Comparison of ENCODE assay signal across 1 cellular context in genomic region chr14:102481791-102482238, GRCh38.
A peak's percentile ranks its signal among the peaks of the same experiment; 100 is the strongest.
TF ChIP-seq lines count a peak whose summit lies in the region.

No MANE protein-coding gene starts in this region.

TF ChIP-seq in HepG2, 621 proteins besides CTCF, POLR2A, EP300 and RAD21 (continued from another document and continues in another):
- peak; percentile 78 for TF ChIP-seq ZNF18 (CRISPR knock-in tag; IDR thresholded peaks at IDR 0.05; ENCODE audit: insufficient replicate concordance)
- TF ChIP-seq PHF21A (CRISPR knock-in tag; IDR thresholded peaks at IDR 0.05) = peak; percentile 46; the same call in 1 of the 2 replicates
- TF ChIP-seq YEATS4 (CRISPR knock-in tag; IDR thresholded peaks at IDR 0.05; ENCODE audit: borderline replicate concordance) = no peak
- TF ChIP-seq, protein P1, sequence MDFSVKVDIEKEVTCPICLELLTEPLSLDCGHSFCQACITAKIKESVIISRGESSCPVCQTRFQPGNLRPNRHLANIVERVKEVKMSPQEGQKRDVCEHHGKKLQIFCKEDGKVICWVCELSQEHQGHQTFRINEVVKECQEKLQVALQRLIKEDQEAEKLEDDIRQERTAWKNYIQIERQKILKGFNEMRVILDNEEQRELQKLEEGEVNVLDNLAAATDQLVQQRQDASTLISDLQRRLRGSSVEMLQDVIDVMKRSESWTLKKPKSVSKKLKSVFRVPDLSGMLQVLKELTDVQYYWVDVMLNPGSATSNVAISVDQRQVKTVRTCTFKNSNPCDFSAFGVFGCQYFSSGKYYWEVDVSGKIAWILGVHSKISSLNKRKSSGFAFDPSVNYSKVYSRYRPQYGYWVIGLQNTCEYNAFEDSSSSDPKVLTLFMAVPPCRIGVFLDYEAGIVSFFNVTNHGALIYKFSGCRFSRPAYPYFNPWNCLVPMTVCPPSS (IDR thresholded peaks at IDR 0.05) = no peak
- TF ChIP-seq ZNF407 (CRISPR knock-in tag; IDR thresholded peaks at IDR 0.05; ENCODE audit: not compliant biosample characterization) = no peak
- TF ChIP-seq, protein P2, sequence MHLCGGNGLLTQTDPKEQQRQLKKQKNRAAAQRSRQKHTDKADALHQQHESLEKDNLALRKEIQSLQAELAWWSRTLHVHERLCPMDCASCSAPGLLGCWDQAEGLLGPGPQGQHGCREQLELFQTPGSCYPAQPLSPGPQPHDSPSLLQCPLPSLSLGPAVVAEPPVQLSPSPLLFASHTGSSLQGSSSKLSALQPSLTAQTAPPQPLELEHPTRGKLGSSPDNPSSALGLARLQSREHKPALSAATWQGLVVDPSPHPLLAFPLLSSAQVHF (CRISPR knock-in tag; IDR thresholded peaks at IDR 0.05) = no peak
- no peak for TF ChIP-seq U2AF2 (IDR thresholded peaks at IDR 0.05; ENCODE audit: low read depth, low read length)
- TF ChIP-seq ZNF253 (CRISPR knock-in tag; IDR thresholded peaks at IDR 0.05; ENCODE audit: borderline replicate concordance) = no peak
- TF ChIP-seq, protein P3, sequence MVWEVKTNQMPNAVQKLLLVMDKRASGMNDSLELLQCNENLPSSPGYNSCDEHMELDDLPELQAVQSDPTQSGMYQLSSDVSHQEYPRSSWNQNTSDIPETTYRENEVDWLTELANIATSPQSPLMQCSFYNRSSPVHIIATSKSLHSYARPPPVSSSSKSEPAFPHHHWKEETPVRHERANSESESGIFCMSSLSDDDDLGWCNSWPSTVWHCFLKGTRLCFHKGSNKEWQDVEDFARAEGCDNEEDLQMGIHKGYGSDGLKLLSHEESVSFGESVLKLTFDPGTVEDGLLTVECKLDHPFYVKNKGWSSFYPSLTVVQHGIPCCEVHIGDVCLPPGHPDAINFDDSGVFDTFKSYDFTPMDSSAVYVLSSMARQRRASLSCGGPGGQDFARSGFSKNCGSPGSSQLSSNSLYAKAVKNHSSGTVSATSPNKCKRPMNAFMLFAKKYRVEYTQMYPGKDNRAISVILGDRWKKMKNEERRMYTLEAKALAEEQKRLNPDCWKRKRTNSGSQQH (CRISPR knock-in tag; IDR thresholded peaks at IDR 0.05; ENCODE audit: low read depth) = no peak
- no peak for TF ChIP-seq ZNF703 (CRISPR knock-in tag; IDR thresholded peaks at IDR 0.05; ENCODE audit: borderline replicate concordance)
- no peak for TF ChIP-seq MED8 (CRISPR knock-in tag; IDR thresholded peaks at IDR 0.05; ENCODE audit: insufficient replicate concordance)
- TF ChIP-seq ZNF34 (CRISPR knock-in tag; IDR thresholded peaks at IDR 0.05; ENCODE audit: borderline replicate concordance) = no peak
- 0 out of 2 replicates have a peak, but pooled peaks have one; percentile 5 for TF ChIP-seq MNT (IDR thresholded peaks at IDR 0.05)
- no peak for TF ChIP-seq ZNF800 (CRISPR knock-in tag; IDR thresholded peaks at IDR 0.05)
- TF ChIP-seq ZBTB7A (CRISPR knock-in tag; IDR thresholded peaks at IDR 0.05) = no peak
- 0 out of 2 replicates have a peak, but pooled peaks have one; percentile 12 for TF ChIP-seq ZFX (CRISPR knock-in tag; IDR thresholded peaks at IDR 0.05; ENCODE audit: low read depth)
- TF ChIP-seq ZNF124 (CRISPR knock-in tag; IDR thresholded peaks at IDR 0.05) = no peak
- TF ChIP-seq TP53 (CRISPR knock-in tag; conservative IDR thresholded peaks at IDR 0.05) = no peak
- TF ChIP-seq ZNF432 (CRISPR knock-in tag; IDR thresholded peaks at IDR 0.05; ENCODE audit: borderline replicate concordance) = no peak
- no peak for TF ChIP-seq TCF12 (IDR thresholded peaks at IDR 0.05)
- TF ChIP-seq TCF12 (CRISPR knock-in tag; IDR thresholded peaks at IDR 0.05) = no peak
- TF ChIP-seq, protein P4, sequence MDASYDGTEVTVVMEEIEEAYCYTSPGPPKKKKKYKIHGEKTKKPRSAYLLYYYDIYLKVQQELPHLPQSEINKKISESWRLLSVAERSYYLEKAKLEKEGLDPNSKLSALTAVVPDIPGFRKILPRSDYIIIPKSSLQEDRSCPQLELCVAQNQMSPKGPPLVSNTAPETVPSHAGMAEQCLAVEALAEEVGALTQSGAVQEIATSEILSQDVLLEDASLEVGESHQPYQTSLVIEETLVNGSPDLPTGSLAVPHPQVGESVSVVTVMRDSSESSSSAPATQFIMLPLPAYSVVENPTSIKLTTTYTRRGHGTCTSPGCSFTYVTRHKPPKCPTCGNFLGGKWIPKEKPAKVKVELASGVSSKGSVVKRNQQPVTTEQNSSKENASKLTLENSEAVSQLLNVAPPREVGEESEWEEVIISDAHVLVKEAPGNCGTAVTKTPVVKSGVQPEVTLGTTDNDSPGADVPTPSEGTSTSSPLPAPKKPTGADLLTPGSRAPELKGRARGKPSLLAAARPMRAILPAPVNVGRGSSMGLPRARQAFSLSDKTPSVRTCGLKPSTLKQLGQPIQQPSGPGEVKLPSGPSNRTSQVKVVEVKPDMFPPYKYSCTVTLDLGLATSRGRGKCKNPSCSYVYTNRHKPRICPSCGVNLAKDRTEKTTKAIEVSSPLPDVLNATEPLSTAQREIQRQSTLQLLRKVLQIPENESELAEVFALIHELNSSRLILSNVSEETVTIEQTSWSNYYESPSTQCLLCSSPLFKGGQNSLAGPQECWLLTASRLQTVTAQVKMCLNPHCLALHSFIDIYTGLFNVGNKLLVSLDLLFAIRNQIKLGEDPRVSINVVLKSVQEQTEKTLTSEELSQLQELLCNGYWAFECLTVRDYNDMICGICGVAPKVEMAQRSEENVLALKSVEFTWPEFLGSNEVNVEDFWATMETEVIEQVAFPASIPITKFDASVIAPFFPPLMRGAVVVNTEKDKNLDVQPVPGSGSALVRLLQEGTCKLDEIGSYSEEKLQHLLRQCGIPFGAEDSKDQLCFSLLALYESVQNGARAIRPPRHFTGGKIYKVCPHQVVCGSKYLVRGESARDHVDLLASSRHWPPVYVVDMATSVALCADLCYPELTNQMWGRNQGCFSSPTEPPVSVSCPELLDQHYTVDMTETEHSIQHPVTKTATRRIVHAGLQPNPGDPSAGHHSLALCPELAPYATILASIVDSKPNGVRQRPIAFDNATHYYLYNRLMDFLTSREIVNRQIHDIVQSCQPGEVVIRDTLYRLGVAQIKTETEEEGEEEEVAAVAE (CRISPR knock-in tag; IDR thresholded peaks at IDR 0.05; ENCODE audit: borderline replicate concordance) = 0 out of 2 replicates have a peak, but pooled peaks have one; percentile 34
- no peak for TF ChIP-seq SAFB2 (CRISPR knock-in tag; IDR thresholded peaks at IDR 0.05; ENCODE audit: borderline replicate concordance, low read depth)
- no peak for TF ChIP-seq TFDP2 (CRISPR knock-in tag; IDR thresholded peaks at IDR 0.05)
- TF ChIP-seq TBP (CRISPR knock-in tag; IDR thresholded peaks at IDR 0.05) = no peak
- no peak for TF ChIP-seq ZNF660 (CRISPR knock-in tag; IDR thresholded peaks at IDR 0.05; ENCODE audit: borderline replicate concordance, low read depth)
- TF ChIP-seq ZNF180 (CRISPR knock-in tag; IDR thresholded peaks at IDR 0.05; ENCODE audit: borderline replicate concordance, low read depth) = no peak
- no peak for TF ChIP-seq CC2D1A (CRISPR knock-in tag; IDR thresholded peaks at IDR 0.05)
- TF ChIP-seq CCAR2 (optimal IDR thresholded peaks at IDR 0.05; ENCODE audit: low read depth, low read length) = no peak
- TF ChIP-seq ZNF580 (CRISPR knock-in tag; IDR thresholded peaks at IDR 0.05; ENCODE audit: borderline replicate concordance, low read depth) = no peak
- no peak for TF ChIP-seq AHR (CRISPR knock-in tag; IDR thresholded peaks at IDR 0.05)
- TF ChIP-seq ZNF670 (CRISPR knock-in tag; IDR thresholded peaks at IDR 0.05; ENCODE audit: borderline replicate concordance) = no peak
